ENCODE assay signal across 8 cellular contexts in the genomic region with DNA sequence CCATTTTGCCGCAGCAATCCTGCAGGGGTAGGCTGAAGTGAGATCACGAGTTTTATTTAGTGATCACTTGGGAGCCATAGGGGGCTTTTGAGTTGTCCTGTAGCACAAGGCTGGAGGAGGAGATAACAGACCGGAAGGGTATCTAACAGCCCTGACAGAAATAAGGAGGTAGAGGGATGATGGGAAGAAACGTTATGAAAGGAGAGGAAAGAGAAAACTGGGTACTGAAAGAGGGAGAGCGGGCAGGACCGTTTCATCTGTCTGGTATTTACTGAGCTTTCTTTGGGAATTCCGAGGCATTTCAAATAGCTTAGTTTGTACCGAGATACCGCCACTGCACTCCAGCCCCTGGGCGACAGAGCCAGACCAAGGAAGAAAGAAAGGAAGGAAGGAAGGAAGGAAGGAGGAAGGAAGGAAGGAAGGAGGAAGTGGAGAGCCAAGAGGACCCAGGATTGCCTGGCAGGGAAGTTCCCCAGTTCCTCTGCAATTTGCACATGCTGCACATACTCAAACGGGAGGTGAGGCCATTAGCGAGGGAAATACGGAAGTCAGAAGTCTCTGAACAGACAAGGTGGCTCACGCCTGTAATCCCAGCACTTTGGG. TPM values are rescaled to one million over a fixed set of nuclear protein-coding genes. Genes with fewer than 3 reads are reported as not detected.
DNase-seq lines count a peak whose midpoint lies in the region; ATAC-seq and TF ChIP-seq lines count a peak whose summit lies in the region.

No MANE protein-coding gene starts in this region.

- peak overlapping the region; percentile 44 for H3K27ac ChIP-seq in RWPE1
- no peak overlapping the region for H3K27ac ChIP-seq in fibroblast of lung (ENCODE audit: insufficient read depth, low read length)
- H3K27ac ChIP-seq in gastrocnemius medialis, result peak overlapping the region; percentile 79 to 84 (median 81)

- peak overlapping the region; percentile 76 for H3K4me3 Mint-ChIP-seq in activated CD4-positive, alpha-beta T cell treated with anti-CD3 and anti-CD28 coated beads for 36 hours

- peak overlapping the region; percentile 51 for H2AFZ ChIP-seq in fibroblast of lung (ENCODE audit: low read length)

- no peaks in the 10 kb centered on the region for H3K9me3 Mint-ChIP-seq in activated CD4-positive, alpha-beta T cell treated with anti-CD3 and anti-CD28 coated beads for 36 hours (ENCODE audit: low read depth)

- DNase-seq in activated CD4-positive, alpha-beta T cell treated with anti-CD3 and anti-CD28 coated beads for 36 hours, result no peak
- DNase-seq in activated CD4-positive, alpha-beta T cell treated with anti-CD3 and anti-CD28 coated beads for 4 hours, result no peak
- peak; percentile 13 for DNase-seq in RWPE1 (ENCODE audit: low spot score)
- no peak for DNase-seq in fibroblast of lung (ENCODE audit: low read depth in 2 of 2)
- no peak for DNase-seq in gastrocnemius medialis
- DNase-seq in NCI-H2196 (lab: John Stamatoyannopoulos, UW; ENCODE audit: unreplicated experiment), result no peak
- no peak for DNase-seq in GF-D8 (lab: John Stamatoyannopoulos, UW)

- H3K27me3 ChIP-seq in fibroblast of lung (ENCODE audit: control insufficient read depth, insufficient read depth, low read length) (peaks cover 11% of the 10 kb centered on the region), gastrocnemius medialis (no peaks in the 10 kb centered on the region)

- no peak for ATAC-seq in activated CD4-positive, alpha-beta T cell treated with anti-CD3 and anti-CD28 coated beads for 36 hours
- ATAC-seq in gastrocnemius medialis, result peak in 1 of 2 donors; percentile 52
- ATAC-seq in HG02759 (IDR thresholded peaks at IDR 0.05; ENCODE audit: unreplicated experiment), result no peak

- in situ Hi-C loops in gastrocnemius medialis (cut with MboI; ENCODE audit: low sequenced_read_pairs in 4 of 4), result loop anchor here in 1 of 4 donors (10.0 kb wide), 1 partner anchor 54 kb away; no protein-coding TSS in a partner anchor

- no peak for TF ChIP-seq POLR2A in gastrocnemius medialis (IDR thresholded peaks at IDR 0.05)

- POLR2A ChIA-PET in activated CD4-positive, alpha-beta T cell treated with anti-CD3 and anti-CD28 coated beads for 36 hours (lab: Charles Lee), result no interaction called here
- POLR2A ChIA-PET in RWPE1 (lab: Yijun Ruan, JAX; ENCODE audit: low non-redundant PET), result no interaction called here

- intact Hi-C loops in activated CD4-positive, alpha-beta T cell treated with anti-CD3 and anti-CD28 coated beads for 36 hours (cut with DNase I, micrococcal nuclease), result loop anchor here (1.0 to 2.0 kb wide), 11 partner anchors 31 to 500 kb away; a partner anchor contains a TSS
- intact Hi-C loops in gastrocnemius medialis (cut with DNase I; ENCODE audit: low total_unique reads), result loop anchor here (1.0 to 10.0 kb wide), 5 partner anchors 42 to 174 kb away; a partner anchor contains a TSS

- CTCF ChIA-PET in activated CD4-positive, alpha-beta T cell treated with anti-CD3 and anti-CD28 coated beads for 36 hours (lab: Charles Lee), result interaction anchor here (0.8 to 1.8 kb wide), 5 partner anchors 14 to 59 kb away, joined by 3 to 5 read pairs (median 3); no protein-coding TSS in a partner anchor
- CTCF ChIA-PET in RWPE1 (lab: Yijun Ruan, JAX), result interaction anchor here (0.6 kb wide), 1 partner anchor 34 kb away, joined by 3 read pairs; no protein-coding TSS in a partner anchor

- no peaks in the 10 kb centered on the region for H3K27me3 Mint-ChIP-seq in activated CD4-positive, alpha-beta T cell treated with anti-CD3 and anti-CD28 coated beads for 36 hours

- peak overlapping the region; percentile 77 for H3K27ac Mint-ChIP-seq in activated CD4-positive, alpha-beta T cell treated with anti-CD3 and anti-CD28 coated beads for 36 hours

- H3K79me2 ChIP-seq in fibroblast of lung (ENCODE audit: control insufficient read depth, insufficient read depth, low read length), result no peaks in the 10 kb centered on the region

- H3K4me3 ChIP-seq in fibroblast of lung (replicated peaks in 1 of 4; ENCODE audit: control extremely low read depth in 1 of 4, insufficient read depth in 1 of 4, low read depth in 3 of 4, low read length in 4 of 4), result peak overlapping the region in 1 of 4 experiments; percentile 66
- peak overlapping the region; percentile 86 to 94 (median 90) for H3K4me3 ChIP-seq in gastrocnemius medialis

- H3K9me3 ChIP-seq in fibroblast of lung (ENCODE audit: control insufficient read depth, insufficient read depth, low read depth, low read length) (no peaks in the 10 kb centered on the region), gastrocnemius medialis (no peaks in the 10 kb centered on the region)

- H4K20me1 ChIP-seq in fibroblast of lung (ENCODE audit: control insufficient read depth, extremely low read depth, insufficient read depth, low read length), result no peaks in the 10 kb centered on the region

- no peak overlapping the region for H3K9ac ChIP-seq in fibroblast of lung (ENCODE audit: insufficient read depth, low read length)

- TF ChIP-seq CTCF in RWPE1 (conservative IDR thresholded peaks at IDR 0.05; ENCODE audit: low read depth), result no peak
- no peak for TF ChIP-seq CTCF in fibroblast of lung (conservative IDR thresholded peaks at IDR 0.05 in 1 of 2, IDR thresholded peaks at IDR 0.05 in 1 of 2; ENCODE audit: low read depth in 1 of 2, low read length in 2 of 2)
- no peak for TF ChIP-seq CTCF in gastrocnemius medialis (IDR thresholded peaks at IDR 0.05 in 4 of 5, conservative IDR thresholded peaks at IDR 0.05 in 1 of 5)

- H3K4me1 ChIP-seq in fibroblast of lung (ENCODE audit: control insufficient read depth, extremely low read depth, insufficient read depth, low read length), result no peaks in the 10 kb centered on the region
- H3K4me1 ChIP-seq in gastrocnemius medialis, result peaks cover 17 to 20% of the 10 kb centered on the region in 2 donors

- H3K36me3 Mint-ChIP-seq in activated CD4-positive, alpha-beta T cell treated with anti-CD3 and anti-CD28 coated beads for 36 hours (ENCODE audit: low read depth), result peaks cover 3% of the 10 kb centered on the region

- H3K36me3 ChIP-seq in fibroblast of lung (ENCODE audit: control insufficient read depth, insufficient read depth, low read length), result no peaks in the 10 kb centered on the region
- no peaks in the 10 kb centered on the region for H3K36me3 ChIP-seq in gastrocnemius medialis

- H3K4me1 Mint-ChIP-seq in activated CD4-positive, alpha-beta T cell treated with anti-CD3 and anti-CD28 coated beads for 36 hours, result peaks cover 19% of the 10 kb centered on the region

- peak overlapping the region; percentile 96 for H3K4me2 ChIP-seq in fibroblast of lung (ENCODE audit: extremely low read depth, insufficient read depth, low read length)

RNA-seq across cellular contexts. Expression of a gene that starts 0.9 kb away (rescaled TPM):
- total RNA-seq in activated CD4-positive, alpha-beta T cell treated with anti-CD3 and anti-CD28 coated beads for 36 hours, result 1 to 10 TPM; 4.2 to 4.5 TPM
- 8.7 and 9.7 TPM in 2 replicates for total RNA-seq in fibroblast of lung
- polyA plus RNA-seq in fibroblast of lung, result 4.1 and 5.9 TPM in 2 replicates
- 2.6 and 3.4 TPM in 2 replicates for polyA plus RNA-seq in fibroblast of lung (2012)
- not detected in 2 replicates for polyA minus RNA-seq in fibroblast of lung (ENCODE audit: low replicate concordance)
- 10 to 100 TPM in 3 of 4 donors, 1 to 10 TPM in 1; 8.1 to 15.4 (median 12.4) TPM for total RNA-seq in gastrocnemius medialis

RNA-seq across cellular contexts. Expression of a gene that starts 43.7 kb away (rescaled TPM):
- total RNA-seq in activated CD4-positive, alpha-beta T cell treated with anti-CD3 and anti-CD28 coated beads for 36 hours, result 10 to 100 TPM; 31.9 to 46.0 TPM
- total RNA-seq in fibroblast of lung (59.3 and 74.6 TPM in 2 replicates), gastrocnemius medialis (10 to 100 TPM; 19.1 to 30.0 (median 29.5) TPM)
- 34.1 and 41.3 TPM in 2 replicates for polyA plus RNA-seq in fibroblast of lung
- 33.0 and 37.3 TPM in 2 replicates for polyA plus RNA-seq in fibroblast of lung (2012)
- 21.4 and 28.5 TPM in 2 replicates for polyA minus RNA-seq in fibroblast of lung (ENCODE audit: low replicate concordance)

RNA-seq across cellular contexts. Expression of a gene that starts 44.2 kb away (rescaled TPM):
- not detected for total RNA-seq in activated CD4-positive, alpha-beta T cell treated with anti-CD3 and anti-CD28 coated beads for 36 hours
- total RNA-seq in fibroblast of lung, result not detected in 2 replicates
- polyA plus RNA-seq in fibroblast of lung, result not detected in 2 replicates
- polyA plus RNA-seq in fibroblast of lung (2012), result not detected in 2 replicates
- not detected in 2 replicates for polyA minus RNA-seq in fibroblast of lung (ENCODE audit: low replicate concordance)
- total RNA-seq in gastrocnemius medialis, result not detected
